Comparison of ENCODE assay signal across 1 cellular context in genomic region chr7:124033807-124034753, GRCh38.
TF ChIP-seq lines count a peak whose summit lies in the region.

No MANE protein-coding gene starts in this region.

TF ChIP-seq in WTC11, 78 proteins besides CTCF, POLR2A, EP300 and RAD21 (continued from another document):
- TF ChIP-seq TEAD1 (CRISPR knock-in tag; IDR thresholded peaks at IDR 0.05) (no peak), MYBL2 (CRISPR knock-in tag; IDR thresholded peaks at IDR 0.05) (no peak), GABPB1 (CRISPR knock-in tag; IDR thresholded peaks at IDR 0.05) (no peak), ZNF671 (CRISPR knock-in tag; IDR thresholded peaks at IDR 0.05) (no peak), EMX1 (CRISPR knock-in tag; IDR thresholded peaks at IDR 0.05) (no peak), IRF1 (CRISPR knock-in tag; IDR thresholded peaks at IDR 0.05) (no peak), NR1H2 (CRISPR knock-in tag; IDR thresholded peaks at IDR 0.05) (no peak), ZBTB21 (CRISPR knock-in tag; IDR thresholded peaks at IDR 0.05; ENCODE audit: borderline replicate concordance) (no peak), E2F1 (CRISPR knock-in tag; IDR thresholded peaks at IDR 0.05) (no peak)
- TF ChIP-seq, protein P1, sequence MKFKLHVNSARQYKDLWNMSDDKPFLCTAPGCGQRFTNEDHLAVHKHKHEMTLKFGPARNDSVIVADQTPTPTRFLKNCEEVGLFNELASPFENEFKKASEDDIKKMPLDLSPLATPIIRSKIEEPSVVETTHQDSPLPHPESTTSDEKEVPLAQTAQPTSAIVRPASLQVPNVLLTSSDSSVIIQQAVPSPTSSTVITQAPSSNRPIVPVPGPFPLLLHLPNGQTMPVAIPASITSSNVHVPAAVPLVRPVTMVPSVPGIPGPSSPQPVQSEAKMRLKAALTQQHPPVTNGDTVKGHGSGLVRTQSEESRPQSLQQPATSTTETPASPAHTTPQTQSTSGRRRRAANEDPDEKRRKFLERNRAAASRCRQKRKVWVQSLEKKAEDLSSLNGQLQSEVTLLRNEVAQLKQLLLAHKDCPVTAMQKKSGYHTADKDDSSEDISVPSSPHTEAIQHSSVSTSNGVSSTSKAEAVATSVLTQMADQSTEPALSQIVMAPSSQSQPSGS (CRISPR knock-in tag; IDR thresholded peaks at IDR 0.05; ENCODE audit: borderline replicate concordance, low read depth): no peak
- TF ChIP-seq, protein P2, sequence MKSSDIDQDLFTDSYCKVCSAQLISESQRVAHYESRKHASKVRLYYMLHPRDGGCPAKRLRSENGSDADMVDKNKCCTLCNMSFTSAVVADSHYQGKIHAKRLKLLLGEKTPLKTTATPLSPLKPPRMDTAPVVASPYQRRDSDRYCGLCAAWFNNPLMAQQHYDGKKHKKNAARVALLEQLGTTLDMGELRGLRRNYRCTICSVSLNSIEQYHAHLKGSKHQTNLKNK (CRISPR knock-in tag; IDR thresholded peaks at IDR 0.05): no peak
- TF ChIP-seq, protein P3, sequence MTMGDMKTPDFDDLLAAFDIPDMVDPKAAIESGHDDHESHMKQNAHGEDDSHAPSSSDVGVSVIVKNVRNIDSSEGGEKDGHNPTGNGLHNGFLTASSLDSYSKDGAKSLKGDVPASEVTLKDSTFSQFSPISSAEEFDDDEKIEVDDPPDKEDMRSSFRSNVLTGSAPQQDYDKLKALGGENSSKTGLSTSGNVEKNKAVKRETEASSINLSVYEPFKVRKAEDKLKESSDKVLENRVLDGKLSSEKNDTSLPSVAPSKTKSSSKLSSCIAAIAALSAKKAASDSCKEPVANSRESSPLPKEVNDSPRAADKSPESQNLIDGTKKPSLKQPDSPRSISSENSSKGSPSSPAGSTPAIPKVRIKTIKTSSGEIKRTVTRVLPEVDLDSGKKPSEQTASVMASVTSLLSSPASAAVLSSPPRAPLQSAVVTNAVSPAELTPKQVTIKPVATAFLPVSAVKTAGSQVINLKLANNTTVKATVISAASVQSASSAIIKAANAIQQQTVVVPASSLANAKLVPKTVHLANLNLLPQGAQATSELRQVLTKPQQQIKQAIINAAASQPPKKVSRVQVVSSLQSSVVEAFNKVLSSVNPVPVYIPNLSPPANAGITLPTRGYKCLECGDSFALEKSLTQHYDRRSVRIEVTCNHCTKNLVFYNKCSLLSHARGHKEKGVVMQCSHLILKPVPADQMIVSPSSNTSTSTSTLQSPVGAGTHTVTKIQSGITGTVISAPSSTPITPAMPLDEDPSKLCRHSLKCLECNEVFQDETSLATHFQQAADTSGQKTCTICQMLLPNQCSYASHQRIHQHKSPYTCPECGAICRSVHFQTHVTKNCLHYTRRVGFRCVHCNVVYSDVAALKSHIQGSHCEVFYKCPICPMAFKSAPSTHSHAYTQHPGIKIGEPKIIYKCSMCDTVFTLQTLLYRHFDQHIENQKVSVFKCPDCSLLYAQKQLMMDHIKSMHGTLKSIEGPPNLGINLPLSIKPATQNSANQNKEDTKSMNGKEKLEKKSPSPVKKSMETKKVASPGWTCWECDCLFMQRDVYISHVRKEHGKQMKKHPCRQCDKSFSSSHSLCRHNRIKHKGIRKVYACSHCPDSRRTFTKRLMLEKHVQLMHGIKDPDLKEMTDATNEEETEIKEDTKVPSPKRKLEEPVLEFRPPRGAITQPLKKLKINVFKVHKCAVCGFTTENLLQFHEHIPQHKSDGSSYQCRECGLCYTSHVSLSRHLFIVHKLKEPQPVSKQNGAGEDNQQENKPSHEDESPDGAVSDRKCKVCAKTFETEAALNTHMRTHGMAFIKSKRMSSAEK (CRISPR knock-in tag; IDR thresholded peaks at IDR 0.05; ENCODE audit: borderline replicate concordance): no peak
- TF ChIP-seq, protein P4, sequence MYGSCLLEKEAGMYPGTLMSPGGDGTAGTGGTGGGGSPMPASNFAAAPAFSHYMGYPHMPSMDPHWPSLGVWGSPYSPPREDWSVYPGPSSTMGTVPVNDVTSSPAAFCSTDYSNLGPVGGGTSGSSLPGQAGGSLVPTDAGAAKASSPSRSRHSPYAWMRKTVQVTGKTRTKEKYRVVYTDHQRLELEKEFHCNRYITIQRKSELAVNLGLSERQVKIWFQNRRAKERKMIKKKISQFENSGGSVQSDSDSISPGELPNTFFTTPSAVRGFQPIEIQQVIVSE (CRISPR knock-in tag; IDR thresholded peaks at IDR 0.05; ENCODE audit: borderline replicate concordance): no peak
TF ChIP-seq in WTC11: peak in this region for 0.
